Comparison of ENCODE assay signal across 12 cellular contexts in genomic region chr11:66651011-66651410, GRCh38. TPM values are rescaled to one million over a fixed set of nuclear protein-coding genes. Genes with fewer than 3 reads are reported as not detected.
A peak's percentile ranks its signal among the peaks of the same experiment; 100 is the strongest.
DNase-seq lines count a peak whose midpoint lies in the region; ATAC-seq and FAIRE-seq lines count a peak whose summit lies in the region.
"Had no signal": no experiment of that assay in that cellular context is flagged by ENCODE, and none has a peak within 500 bp of the region (broad histone marks: within the 10 kb centered on the region; RNA-seq: fewer than 3 reads in every experiment).

No MANE protein-coding gene starts in this region.

- no peak overlapping the region for H4K91ac ChIP-seq in mesenchymal stem cell (ENCODE audit: low read length)

- peaks cover 53% of the 10 kb centered on the region for H3K36me3 Mint-ChIP-seq in activated naive CD8-positive, alpha-beta T cell treated with anti-CD3 and anti-CD28 coated beads, Interleukin-2, amount 50 U/mL, for 24 hours (ENCODE audit: low read depth)

- no peak overlapping the region for H3K4me2 ChIP-seq in mesenchymal stem cell (ENCODE audit: low read length, poor library complexity, severe bottlenecking)
- H3K4me2 ChIP-seq: smooth muscle cell had no signal

- H3K36me3 ChIP-seq in mesenchymal stem cell (ENCODE audit: control insufficient read depth in 1 of 2, insufficient read depth in 2 of 2, low read depth in 1 of 2, low read length in 2 of 2): peaks cover 46 to 71% of the 10 kb centered on the region in 2 experiments

- no peak overlapping the region for H3K4me3 Mint-ChIP-seq in activated naive CD8-positive, alpha-beta T cell treated with anti-CD3 and anti-CD28 coated beads, Interleukin-2, amount 50 U/mL, for 24 hours

- peaks cover 4% of the 10 kb centered on the region for H3K4me1 ChIP-seq in mesenchymal stem cell (ENCODE audit: control insufficient read depth, insufficient read depth, low read depth, low read length)

- H3K9me3 ChIP-seq in mesenchymal stem cell (ENCODE audit: control insufficient read depth, low read length): no peaks in the 10 kb centered on the region
- H3K9me3 ChIP-seq: tibial artery had no signal

- peak; percentile 45 for ATAC-seq in activated naive CD8-positive, alpha-beta T cell treated with anti-CD3 and anti-CD28 coated beads, Interleukin-2, amount 50 U/mL, for 24 hours

- no peak overlapping the region for H4K8ac ChIP-seq in mesenchymal stem cell (ENCODE audit: low read length)

- FAIRE-seq in HTR-8/SVneo (lab: Jason Lieb, UNC): no peak

- H3K23ac ChIP-seq in mesenchymal stem cell (ENCODE audit: low read length in 2 of 2): no peak overlapping the region

- H3K9ac ChIP-seq in mesenchymal stem cell (ENCODE audit: low read length): no peak overlapping the region

- peaks cover 56% of the 10 kb centered on the region for H3K4me1 Mint-ChIP-seq in activated naive CD8-positive, alpha-beta T cell treated with anti-CD3 and anti-CD28 coated beads, Interleukin-2, amount 50 U/mL, for 24 hours

- H2BK12ac ChIP-seq in mesenchymal stem cell (ENCODE audit: low read length in 2 of 2): no peak overlapping the region

- H3K27me3 Mint-ChIP-seq in activated naive CD8-positive, alpha-beta T cell treated with anti-CD3 and anti-CD28 coated beads, Interleukin-2, amount 50 U/mL, for 24 hours: no peaks in the 10 kb centered on the region

- DNase-seq in HTR-8/SVneo (ENCODE audit: insufficient read length, low spot score) (peak; percentile 24), mesenchymal stem cell (peak; percentile 69), NCI-H1436 treated with DMSO at 0.1 percent for 48 hours (lab: John Stamatoyannopoulos, UW) (no peak), NCI-H82 (lab: John Stamatoyannopoulos, UW) (no peak)
- DNase-seq in activated naive CD8-positive, alpha-beta T cell treated with anti-CD3 and anti-CD28 coated beads, Interleukin-2, amount 50 U/mL, for 24 hours: no peak
- DNase-seq in activated CD8-positive, alpha-beta memory T cell treated with anti-CD3 and anti-CD28 coated beads for 24 hours: no peak
- DNase-seq: C1 segment of cervical spinal cord, NCI-H187 treated with DMSO at 0.1 percent for 48 hours, tibial artery, WERI-Rb-1 had no signal

- H3K14ac ChIP-seq in mesenchymal stem cell (ENCODE audit: low read length in 2 of 2): no peak overlapping the region

- H2BK15ac ChIP-seq in mesenchymal stem cell (ENCODE audit: low read depth, poor library complexity, severe bottlenecking): no peak overlapping the region

- peaks cover 6% of the 10 kb centered on the region for H3K79me1 ChIP-seq in mesenchymal stem cell (replicated peaks; ENCODE audit: low read length, poor library complexity, severe bottlenecking)

- H3K27ac Mint-ChIP-seq in activated naive CD8-positive, alpha-beta T cell treated with anti-CD3 and anti-CD28 coated beads, Interleukin-2, amount 50 U/mL, for 24 hours: peak overlapping the region; percentile 13

- H3K27me3 ChIP-seq in mesenchymal stem cell (ENCODE audit: control insufficient read depth in 1 of 2, insufficient read depth in 1 of 2, low read length in 2 of 2): no peaks in the 10 kb centered on the region
- H3K27me3 ChIP-seq: tibial artery had no signal

- H3K4ac ChIP-seq in mesenchymal stem cell (ENCODE audit: low read depth in 1 of 2, low read length in 2 of 2): no peak overlapping the region

- H2BK5ac ChIP-seq in mesenchymal stem cell (ENCODE audit: low read depth, low read length, poor library complexity, severe bottlenecking): no peak overlapping the region

- no peak overlapping the region for H2BK120ac ChIP-seq in mesenchymal stem cell (ENCODE audit: low read depth, low read length)

- H3K4me3 ChIP-seq in mesenchymal stem cell (ENCODE audit: insufficient read depth in 1 of 2, low read depth in 1 of 2, low read length in 2 of 2): no peak overlapping the region
- H3K4me3 ChIP-seq: lung, smooth muscle cell, tibial artery had no signal

- no peaks in the 10 kb centered on the region for H3K9me3 Mint-ChIP-seq in activated naive CD8-positive, alpha-beta T cell treated with anti-CD3 and anti-CD28 coated beads, Interleukin-2, amount 50 U/mL, for 24 hours

- H2AK5ac ChIP-seq in mesenchymal stem cell (ENCODE audit: low read length, severe bottlenecking): no peak overlapping the region

- H2AFZ ChIP-seq in mesenchymal stem cell (ENCODE audit: low read depth, low read length): no peak overlapping the region

- no peak overlapping the region for H3K18ac ChIP-seq in mesenchymal stem cell (ENCODE audit: low read depth in 1 of 2, low read length in 2 of 2)

- WGBS in mesenchymal stem cell: 95% methylated on average over 2 of the region's 2 CpGs

- no peak overlapping the region for H3K27ac ChIP-seq in mesenchymal stem cell (ENCODE audit: low read length, poor library complexity, severe bottlenecking)
- H3K27ac ChIP-seq: tibial artery, WERI-Rb-1 had no signal

RNA-seq across cellular contexts. Expression of gene RBM4, which starts 12.5 kb away (rescaled TPM):
- 94.6 TPM for polyA plus RNA-seq in mesenchymal stem cell (2013, experiment 1 of 2)
- polyA plus RNA-seq in mesenchymal stem cell (2013, experiment 2 of 2): 98.2 TPM

RNA-seq across cellular contexts. Expression of gene RBM4B, which starts 26.7 kb away (rescaled TPM):
- 20.3 TPM for polyA plus RNA-seq in mesenchymal stem cell (2013, experiment 1 of 2)
- 19.6 TPM for polyA plus RNA-seq in mesenchymal stem cell (2013, experiment 2 of 2)

RNA-seq across cellular contexts. Expression of gene RBM14, which starts 34.6 kb away (rescaled TPM):
- 28.0 TPM for polyA plus RNA-seq in mesenchymal stem cell (2013, experiment 1 of 2)
- polyA plus RNA-seq in mesenchymal stem cell (2013, experiment 2 of 2): 26.7 TPM

RNA-seq across cellular contexts. Expression of gene CCS, which starts 58.0 kb away (rescaled TPM):
- polyA plus RNA-seq in mesenchymal stem cell (2013, experiment 1 of 2): 49.7 TPM
- polyA plus RNA-seq in mesenchymal stem cell (2013, experiment 2 of 2): 48.2 TPM

RNA-seq across cellular contexts. Expression of gene CCDC87, which starts 58.1 kb away (rescaled TPM):
- polyA plus RNA-seq in mesenchymal stem cell (2013, experiment 1 of 2): 0.15 TPM
- 0.23 TPM for polyA plus RNA-seq in mesenchymal stem cell (2013, experiment 2 of 2)

Comparison
In these comparisons a context has a peak if more than half of its experiments do, and no peak if none do; other contexts are left out.
1. DNase-seq: peak in HTR-8/SVneo (single experiment) and mesenchymal stem cell (single experiment); none in activated naive CD8-positive, alpha-beta T cell treated with anti-CD3 and anti-CD28 coated beads, Interleukin-2, amount 50 U/mL, for 24 hours (single experiment), NCI-H1436 treated with DMSO at 0.1 percent for 48 hours (single experiment), NCI-H82 (single experiment) and activated CD8-positive, alpha-beta memory T cell treated with anti-CD3 and anti-CD28 coated beads for 24 hours (single experiment).